Comparison of ENCODE assay signal across 1 cellular context in genomic region chr5:176648467-176649194, GRCh38.
TF ChIP-seq lines count a peak whose summit lies in the region.

No MANE protein-coding gene starts in this region.

TF ChIP-seq in K562, 482 proteins besides CTCF, POLR2A, EP300 and RAD21 (continued from another document and continues in another):
- TF ChIP-seq EGR1 (conservative IDR thresholded peaks at IDR 0.05) (peak; percentile 71), KAT8 (IDR thresholded peaks at IDR 0.05; ENCODE audit: low read depth) (no peak), DPF2 (IDR thresholded peaks at IDR 0.05) (peak; percentile 85), ARNT (IDR thresholded peaks at IDR 0.05) (0 out of 4 replicates have a peak, but pooled peaks of 1 of the 2 experiments have one; percentile 39), SREBF2 (CRISPR knock-in tag; IDR thresholded peaks at IDR 0.05) (no peak), ZBTB8A (IDR thresholded peaks at IDR 0.05; ENCODE audit: partially characterized antibody) (no peak), CREB1 (IDR thresholded peaks at IDR 0.05) (peak; percentile 47; the same call in 1 of the 2 replicates), CREB1 (CRISPR knock-in tag; IDR thresholded peaks at IDR 0.05) (no peak), PTBP1 (IDR thresholded peaks at IDR 0.05; ENCODE audit: low read depth, low read length) (peak; percentile 79; the same call in 1 of the 2 replicates), SMARCE1 (IDR thresholded peaks at IDR 0.05) (peak; percentile 35; the same call in 1 of the 2 replicates), TCF3 (CRISPR knock-in tag; IDR thresholded peaks at IDR 0.05) (peak; percentile 95), TRIM24 (IDR thresholded peaks at IDR 0.05) (peak; percentile 87 to 88), BRD9 (IDR thresholded peaks at IDR 0.05; ENCODE audit: low read depth, partially characterized antibody) (peak; percentile 51), ZNF395 (CRISPR knock-in tag; IDR thresholded peaks at IDR 0.05) (peak; percentile 71; the same call in 1 of the 2 replicates), ZNF316 (IDR thresholded peaks at IDR 0.05) (0 out of 2 replicates have a peak, but pooled peaks have one; percentile 28), ZNF146 (CRISPR knock-in tag; IDR thresholded peaks at IDR 0.05; ENCODE audit: unreplicated experiment) (no peak), FOXK1 (CRISPR knock-in tag; IDR thresholded peaks at IDR 0.05; ENCODE audit: borderline replicate concordance) (no peak), FOXA1 (IDR thresholded peaks at IDR 0.05; ENCODE audit: borderline replicate concordance) (no peak), KDM1A (IDR thresholded peaks at IDR 0.05) (peak; percentile 79 to 83), SIN3A (IDR thresholded peaks at IDR 0.05; ENCODE audit: borderline replicate concordance in 2 of 2, control insufficient read depth in 1 of 2, low read depth in 2 of 2, low read length in 2 of 2) (0 out of 4 replicates have a peak, but pooled peaks of 1 of the 2 experiments have one; percentile 7), ZKSCAN1 (IDR thresholded peaks at IDR 0.05; ENCODE audit: low read depth, low read length) (peak; percentile 31; the same call in 1 of the 2 replicates), PYGO2 (tag; IDR thresholded peaks at IDR 0.05) (no peak), CBFA2T3 (IDR thresholded peaks at IDR 0.05) (peak; percentile 98), HDAC1 (IDR thresholded peaks at IDR 0.05) (peak in 1 of 2 experiments; percentile 45; a peak in 1 of 4 replicates), CBFB (CRISPR knock-in tag; IDR thresholded peaks at IDR 0.05) (0 out of 2 replicates have a peak, but pooled peaks have one; percentile 70), ETV1 (tag; conservative IDR thresholded peaks at IDR 0.05; ENCODE audit: low read depth) (no peak), ARID3A (IDR thresholded peaks at IDR 0.05; ENCODE audit: borderline replicate concordance, low read depth, low read length) (0 out of 2 replicates have a peak, but pooled peaks have one; percentile 51), ARID1B (IDR thresholded peaks at IDR 0.05) (peak; percentile 94), CTBP1 (IDR thresholded peaks at IDR 0.05; ENCODE audit: borderline replicate concordance) (no peak), ZZZ3 (IDR thresholded peaks at IDR 0.05) (no peak), PHB (CRISPR knock-in tag; IDR thresholded peaks at IDR 0.05) (no peak), C11orf30 (IDR thresholded peaks at IDR 0.05; ENCODE audit: low read depth) (no peak), SMARCA4 (IDR thresholded peaks at IDR 0.05) (peak; percentile 78), ZBTB17 (CRISPR knock-in tag; IDR thresholded peaks at IDR 0.05) (no peak), U2AF2 (optimal IDR thresholded peaks at IDR 0.05; ENCODE audit: low read depth, low read length) (no peak), SMARCA5 (IDR thresholded peaks at IDR 0.05) (peak; percentile 50)
- TF ChIP-seq, protein P1, sequence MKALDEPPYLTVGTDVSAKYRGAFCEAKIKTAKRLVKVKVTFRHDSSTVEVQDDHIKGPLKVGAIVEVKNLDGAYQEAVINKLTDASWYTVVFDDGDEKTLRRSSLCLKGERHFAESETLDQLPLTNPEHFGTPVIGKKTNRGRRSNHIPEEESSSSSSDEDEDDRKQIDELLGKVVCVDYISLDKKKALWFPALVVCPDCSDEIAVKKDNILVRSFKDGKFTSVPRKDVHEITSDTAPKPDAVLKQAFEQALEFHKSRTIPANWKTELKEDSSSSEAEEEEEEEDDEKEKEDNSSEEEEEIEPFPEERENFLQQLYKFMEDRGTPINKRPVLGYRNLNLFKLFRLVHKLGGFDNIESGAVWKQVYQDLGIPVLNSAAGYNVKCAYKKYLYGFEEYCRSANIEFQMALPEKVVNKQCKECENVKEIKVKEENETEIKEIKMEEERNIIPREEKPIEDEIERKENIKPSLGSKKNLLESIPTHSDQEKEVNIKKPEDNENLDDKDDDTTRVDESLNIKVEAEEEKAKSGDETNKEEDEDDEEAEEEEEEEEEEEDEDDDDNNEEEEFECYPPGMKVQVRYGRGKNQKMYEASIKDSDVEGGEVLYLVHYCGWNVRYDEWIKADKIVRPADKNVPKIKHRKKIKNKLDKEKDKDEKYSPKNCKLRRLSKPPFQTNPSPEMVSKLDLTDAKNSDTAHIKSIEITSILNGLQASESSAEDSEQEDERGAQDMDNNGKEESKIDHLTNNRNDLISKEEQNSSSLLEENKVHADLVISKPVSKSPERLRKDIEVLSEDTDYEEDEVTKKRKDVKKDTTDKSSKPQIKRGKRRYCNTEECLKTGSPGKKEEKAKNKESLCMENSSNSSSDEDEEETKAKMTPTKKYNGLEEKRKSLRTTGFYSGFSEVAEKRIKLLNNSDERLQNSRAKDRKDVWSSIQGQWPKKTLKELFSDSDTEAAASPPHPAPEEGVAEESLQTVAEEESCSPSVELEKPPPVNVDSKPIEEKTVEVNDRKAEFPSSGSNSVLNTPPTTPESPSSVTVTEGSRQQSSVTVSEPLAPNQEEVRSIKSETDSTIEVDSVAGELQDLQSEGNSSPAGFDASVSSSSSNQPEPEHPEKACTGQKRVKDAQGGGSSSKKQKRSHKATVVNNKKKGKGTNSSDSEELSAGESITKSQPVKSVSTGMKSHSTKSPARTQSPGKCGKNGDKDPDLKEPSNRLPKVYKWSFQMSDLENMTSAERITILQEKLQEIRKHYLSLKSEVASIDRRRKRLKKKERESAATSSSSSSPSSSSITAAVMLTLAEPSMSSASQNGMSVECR (CRISPR knock-in tag; IDR thresholded peaks at IDR 0.05), result peak; percentile 50; the same call in 1 of the 2 replicates
- TF ChIP-seq, protein P2, sequence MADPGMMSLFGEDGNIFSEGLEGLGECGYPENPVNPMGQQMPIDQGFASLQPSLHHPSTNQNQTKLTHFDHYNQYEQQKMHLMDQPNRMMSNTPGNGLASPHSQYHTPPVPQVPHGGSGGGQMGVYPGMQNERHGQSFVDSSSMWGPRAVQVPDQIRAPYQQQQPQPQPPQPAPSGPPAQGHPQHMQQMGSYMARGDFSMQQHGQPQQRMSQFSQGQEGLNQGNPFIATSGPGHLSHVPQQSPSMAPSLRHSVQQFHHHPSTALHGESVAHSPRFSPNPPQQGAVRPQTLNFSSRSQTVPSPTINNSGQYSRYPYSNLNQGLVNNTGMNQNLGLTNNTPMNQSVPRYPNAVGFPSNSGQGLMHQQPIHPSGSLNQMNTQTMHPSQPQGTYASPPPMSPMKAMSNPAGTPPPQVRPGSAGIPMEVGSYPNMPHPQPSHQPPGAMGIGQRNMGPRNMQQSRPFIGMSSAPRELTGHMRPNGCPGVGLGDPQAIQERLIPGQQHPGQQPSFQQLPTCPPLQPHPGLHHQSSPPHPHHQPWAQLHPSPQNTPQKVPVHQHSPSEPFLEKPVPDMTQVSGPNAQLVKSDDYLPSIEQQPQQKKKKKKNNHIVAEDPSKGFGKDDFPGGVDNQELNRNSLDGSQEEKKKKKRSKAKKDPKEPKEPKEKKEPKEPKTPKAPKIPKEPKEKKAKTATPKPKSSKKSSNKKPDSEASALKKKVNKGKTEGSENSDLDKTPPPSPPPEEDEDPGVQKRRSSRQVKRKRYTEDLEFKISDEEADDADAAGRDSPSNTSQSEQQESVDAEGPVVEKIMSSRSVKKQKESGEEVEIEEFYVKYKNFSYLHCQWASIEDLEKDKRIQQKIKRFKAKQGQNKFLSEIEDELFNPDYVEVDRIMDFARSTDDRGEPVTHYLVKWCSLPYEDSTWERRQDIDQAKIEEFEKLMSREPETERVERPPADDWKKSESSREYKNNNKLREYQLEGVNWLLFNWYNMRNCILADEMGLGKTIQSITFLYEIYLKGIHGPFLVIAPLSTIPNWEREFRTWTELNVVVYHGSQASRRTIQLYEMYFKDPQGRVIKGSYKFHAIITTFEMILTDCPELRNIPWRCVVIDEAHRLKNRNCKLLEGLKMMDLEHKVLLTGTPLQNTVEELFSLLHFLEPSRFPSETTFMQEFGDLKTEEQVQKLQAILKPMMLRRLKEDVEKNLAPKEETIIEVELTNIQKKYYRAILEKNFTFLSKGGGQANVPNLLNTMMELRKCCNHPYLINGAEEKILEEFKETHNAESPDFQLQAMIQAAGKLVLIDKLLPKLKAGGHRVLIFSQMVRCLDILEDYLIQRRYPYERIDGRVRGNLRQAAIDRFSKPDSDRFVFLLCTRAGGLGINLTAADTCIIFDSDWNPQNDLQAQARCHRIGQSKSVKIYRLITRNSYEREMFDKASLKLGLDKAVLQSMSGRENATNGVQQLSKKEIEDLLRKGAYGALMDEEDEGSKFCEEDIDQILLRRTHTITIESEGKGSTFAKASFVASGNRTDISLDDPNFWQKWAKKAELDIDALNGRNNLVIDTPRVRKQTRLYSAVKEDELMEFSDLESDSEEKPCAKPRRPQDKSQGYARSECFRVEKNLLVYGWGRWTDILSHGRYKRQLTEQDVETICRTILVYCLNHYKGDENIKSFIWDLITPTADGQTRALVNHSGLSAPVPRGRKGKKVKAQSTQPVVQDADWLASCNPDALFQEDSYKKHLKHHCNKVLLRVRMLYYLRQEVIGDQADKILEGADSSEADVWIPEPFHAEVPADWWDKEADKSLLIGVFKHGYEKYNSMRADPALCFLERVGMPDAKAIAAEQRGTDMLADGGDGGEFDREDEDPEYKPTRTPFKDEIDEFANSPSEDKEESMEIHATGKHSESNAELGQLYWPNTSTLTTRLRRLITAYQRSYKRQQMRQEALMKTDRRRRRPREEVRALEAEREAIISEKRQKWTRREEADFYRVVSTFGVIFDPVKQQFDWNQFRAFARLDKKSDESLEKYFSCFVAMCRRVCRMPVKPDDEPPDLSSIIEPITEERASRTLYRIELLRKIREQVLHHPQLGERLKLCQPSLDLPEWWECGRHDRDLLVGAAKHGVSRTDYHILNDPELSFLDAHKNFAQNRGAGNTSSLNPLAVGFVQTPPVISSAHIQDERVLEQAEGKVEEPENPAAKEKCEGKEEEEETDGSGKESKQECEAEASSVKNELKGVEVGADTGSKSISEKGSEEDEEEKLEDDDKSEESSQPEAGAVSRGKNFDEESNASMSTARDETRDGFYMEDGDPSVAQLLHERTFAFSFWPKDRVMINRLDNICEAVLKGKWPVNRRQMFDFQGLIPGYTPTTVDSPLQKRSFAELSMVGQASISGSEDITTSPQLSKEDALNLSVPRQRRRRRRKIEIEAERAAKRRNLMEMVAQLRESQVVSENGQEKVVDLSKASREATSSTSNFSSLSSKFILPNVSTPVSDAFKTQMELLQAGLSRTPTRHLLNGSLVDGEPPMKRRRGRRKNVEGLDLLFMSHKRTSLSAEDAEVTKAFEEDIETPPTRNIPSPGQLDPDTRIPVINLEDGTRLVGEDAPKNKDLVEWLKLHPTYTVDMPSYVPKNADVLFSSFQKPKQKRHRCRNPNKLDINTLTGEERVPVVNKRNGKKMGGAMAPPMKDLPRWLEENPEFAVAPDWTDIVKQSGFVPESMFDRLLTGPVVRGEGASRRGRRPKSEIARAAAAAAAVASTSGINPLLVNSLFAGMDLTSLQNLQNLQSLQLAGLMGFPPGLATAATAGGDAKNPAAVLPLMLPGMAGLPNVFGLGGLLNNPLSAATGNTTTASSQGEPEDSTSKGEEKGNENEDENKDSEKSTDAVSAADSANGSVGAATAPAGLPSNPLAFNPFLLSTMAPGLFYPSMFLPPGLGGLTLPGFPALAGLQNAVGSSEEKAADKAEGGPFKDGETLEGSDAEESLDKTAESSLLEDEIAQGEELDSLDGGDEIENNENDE (IDR thresholded peaks at IDR 0.05; ENCODE audit: low read depth, low read length), result no peak
- TF ChIP-seq, protein P3, sequence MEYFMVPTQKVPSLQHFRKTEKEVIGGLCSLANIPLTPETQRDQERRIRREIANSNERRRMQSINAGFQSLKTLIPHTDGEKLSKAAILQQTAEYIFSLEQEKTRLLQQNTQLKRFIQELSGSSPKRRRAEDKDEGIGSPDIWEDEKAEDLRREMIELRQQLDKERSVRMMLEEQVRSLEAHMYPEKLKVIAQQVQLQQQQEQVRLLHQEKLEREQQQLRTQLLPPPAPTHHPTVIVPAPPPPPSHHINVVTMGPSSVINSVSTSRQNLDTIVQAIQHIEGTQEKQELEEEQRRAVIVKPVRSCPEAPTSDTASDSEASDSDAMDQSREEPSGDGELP (CRISPR knock-in tag; IDR thresholded peaks at IDR 0.05; ENCODE audit: borderline replicate concordance), result peak; percentile 58
- TF ChIP-seq, protein P4, sequence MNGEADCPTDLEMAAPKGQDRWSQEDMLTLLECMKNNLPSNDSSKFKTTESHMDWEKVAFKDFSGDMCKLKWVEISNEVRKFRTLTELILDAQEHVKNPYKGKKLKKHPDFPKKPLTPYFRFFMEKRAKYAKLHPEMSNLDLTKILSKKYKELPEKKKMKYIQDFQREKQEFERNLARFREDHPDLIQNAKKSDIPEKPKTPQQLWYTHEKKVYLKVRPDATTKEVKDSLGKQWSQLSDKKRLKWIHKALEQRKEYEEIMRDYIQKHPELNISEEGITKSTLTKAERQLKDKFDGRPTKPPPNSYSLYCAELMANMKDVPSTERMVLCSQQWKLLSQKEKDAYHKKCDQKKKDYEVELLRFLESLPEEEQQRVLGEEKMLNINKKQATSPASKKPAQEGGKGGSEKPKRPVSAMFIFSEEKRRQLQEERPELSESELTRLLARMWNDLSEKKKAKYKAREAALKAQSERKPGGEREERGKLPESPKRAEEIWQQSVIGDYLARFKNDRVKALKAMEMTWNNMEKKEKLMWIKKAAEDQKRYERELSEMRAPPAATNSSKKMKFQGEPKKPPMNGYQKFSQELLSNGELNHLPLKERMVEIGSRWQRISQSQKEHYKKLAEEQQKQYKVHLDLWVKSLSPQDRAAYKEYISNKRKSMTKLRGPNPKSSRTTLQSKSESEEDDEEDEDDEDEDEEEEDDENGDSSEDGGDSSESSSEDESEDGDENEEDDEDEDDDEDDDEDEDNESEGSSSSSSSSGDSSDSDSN (IDR thresholded peaks at IDR 0.05; ENCODE audit: borderline replicate concordance in 1 of 2, low read depth in 2 of 2, low read length in 2 of 2), result no peak
